23 cellular contexts compared by ENCODE assay signal in genomic region chr2:55017880-55018279, GRCh38. TPM values are rescaled to one million over a fixed set of nuclear protein-coding genes. Genes with fewer than 3 reads are reported as not detected.
DNase-seq lines count a peak whose midpoint lies in the region; ATAC-seq, FAIRE-seq and TF ChIP-seq lines count a peak whose summit lies in the region.
"Had no signal": no experiment of that assay in that cellular context is flagged by ENCODE, and none has a peak within 500 bp of the region (broad histone marks: within the 10 kb centered on the region; RNA-seq: fewer than 3 reads in every experiment).

No MANE protein-coding gene starts in this region.

- BruUV-seq in PC-9 (replicated peaks; lab: Mats Ljungman, UMichigan) = no TSS peak

- H3K4me1 ChIP-seq in A549 (peaks cover 60% of the 10 kb centered on the region), PC-9 (replicated peaks; ENCODE audit: insufficient read depth) (peaks cover 71% of the 10 kb centered on the region), lower lobe of right lung (peaks cover 65% of the 10 kb centered on the region), esophagus squamous epithelium (peaks cover 6 to 56% (median 21%) of the 10 kb centered on the region in 3 donors), testis (no peaks in the 10 kb centered on the region)
- H3K4me1 ChIP-seq: parathyroid adenoma had no signal

- H3K79me2 ChIP-seq in PC-9 (ENCODE audit: low read depth) = peaks cover 100% of the 10 kb centered on the region

- no peak for TF ChIP-seq EP300 in A549 (IDR thresholded peaks at IDR 0.05)

- H2AFZ ChIP-seq in PC-9 = no peak overlapping the region
- H2AFZ ChIP-seq: parathyroid adenoma had no signal

- H3K36me3 ChIP-seq in PC-9 (ENCODE audit: low read depth) = peaks cover 45% of the 10 kb centered on the region
- no peaks in the 10 kb centered on the region for H3K36me3 ChIP-seq in lower lobe of right lung
- peaks cover 0 to 15% (median 0%) of the 10 kb centered on the region in 3 donors for H3K36me3 ChIP-seq in esophagus squamous epithelium
- no peaks in the 10 kb centered on the region for H3K36me3 ChIP-seq in testis (ENCODE audit: low read depth, missing control alignments)

- H3K27ac ChIP-seq in A549 = no peak overlapping the region
- peak overlapping the region; percentile 35; the same call in 1 of the 2 replicates for H3K27ac ChIP-seq in PC-9
- peak overlapping the region; percentile 22 for H3K27ac ChIP-seq in lower lobe of right lung
- H3K27ac ChIP-seq in esophagus squamous epithelium = peak overlapping the region in 1 of 4 donors; percentile 13
- H3K27ac ChIP-seq in testis = no peak overlapping the region
- H3K27ac ChIP-seq: parathyroid adenoma, RWPE1 had no signal

- H3K4me3 ChIP-seq in A549 = no peak overlapping the region
- H3K4me3 ChIP-seq in PC-9 = no peak overlapping the region
- no peak overlapping the region for H3K4me3 ChIP-seq in lower lobe of right lung
- no peak overlapping the region for H3K4me3 ChIP-seq in esophagus squamous epithelium
- no peak overlapping the region for H3K4me3 ChIP-seq in testis

- TF ChIP-seq CTCF in A549 (IDR thresholded peaks at IDR 0.05) (no peak), D721Med (IDR thresholded peaks at IDR 0.05; ENCODE audit: insufficient read depth, missing control alignments) (no peak), PC-9 (conservative IDR thresholded peaks at IDR 0.05) (no peak), lower lobe of right lung (IDR thresholded peaks at IDR 0.05) (no peak), esophagus squamous epithelium (IDR thresholded peaks at IDR 0.05) (no peak), testis (IDR thresholded peaks at IDR 0.05) (no peak)

- DNase-seq in A549 (ENCODE audit: low read depth in 1 of 2, low spot score in 1 of 2) = no peak
- DNase-seq in D721Med (ENCODE audit: insufficient read length, low spot score) = no peak
- DNase-seq in PC-9 = no peak
- DNase-seq in lower lobe of right lung = no peak
- DNase-seq in esophagus squamous epithelium (lab: John Stamatoyannopoulos, UW) = no peak
- no peak for DNase-seq in GM12892 (ENCODE audit: insufficient read length)
- DNase-seq in dermis blood vessel endothelial cell = no peak
- no peak for DNase-seq in testis
- DNase-seq: activated CD4-positive, CD25-positive, alpha-beta regulatory T cell treated with anti-CD3 and anti-CD28 coated beads, Interleukin-2, amount 50 U/mL, for 72 hours; activated CD8-positive, alpha-beta T cell treated with anti-CD3 and anti-CD28 coated beads, Interleukin-2, amount 10 ng/mL, durations not matched to agents 7 days and 5 days; activated naive CD4-positive, alpha-beta T cell; activated T-cell treated with anti-CD3 and anti-CD28 coated beads, Interleukin-2, amount 50 U/mL, for 24 hours; amygdala; CD8-positive, alpha-beta T cell; head of caudate nucleus; naive thymus-derived CD8-positive, alpha-beta T cell; NCI-H524; stimulated activated CD8-positive, alpha-beta memory T cell treated with anti-CD3 and anti-CD28 coated beads, Interleukin-4, amount 100 ng/mL, for 48 hours; substantia nigra; SW 1271 had no signal

- CTCF ChIA-PET in A549 (lab: Yijun Ruan, JAX) (interaction anchor here (1.3 to 16.6 kb wide), 5 partner anchors 32 to 152 kb away, joined by 3 to 351 read pairs (median 7); partner anchors contain the start of gene RTN4), PC-9 (lab: Charles Lee) (no interaction called here)

- H3K9me3 ChIP-seq in A549 (no peaks in the 10 kb centered on the region), PC-9 (ENCODE audit: insufficient read depth, low read depth) (no peaks in the 10 kb centered on the region), lower lobe of right lung (peaks cover 6% of the 10 kb centered on the region), esophagus squamous epithelium (no peaks in the 10 kb centered on the region), testis (no peaks in the 10 kb centered on the region)

- intact Hi-C loops in PC-9 (cut with micrococcal nuclease; ENCODE audit: unreplicated experiment) = loop anchor here (5.0 to 10.0 kb wide), 2 partner anchors 113 to 214 kb away; partner anchors contain the start of genes CLHC1 and RPS27A
- intact Hi-C loops in lower lobe of right lung (cut with DNase I) = no loop called here
- intact Hi-C loops in esophagus squamous epithelium (cut with DNase I) = loop anchor here (10.0 kb wide), 1 partner anchor 157 kb away; no protein-coding TSS in a partner anchor
- intact Hi-C loops in testis (cut with DNase I; ENCODE audit: low total_unique reads) = no loop called here

- H3K27me3 ChIP-seq in PC-9 (ENCODE audit: insufficient read depth, low read depth) = no peaks in the 10 kb centered on the region
- H3K27me3 ChIP-seq in lower lobe of right lung (ENCODE audit: low read depth) = no peaks in the 10 kb centered on the region
- H3K27me3 ChIP-seq in esophagus squamous epithelium = no peaks in the 10 kb centered on the region
- H3K27me3 ChIP-seq in testis = no peaks in the 10 kb centered on the region

- FAIRE-seq in A549 (lab: Jason Lieb, UNC) = no peak
- peak; percentile 6 for FAIRE-seq in D721Med (lab: Jason Lieb, UNC)
- FAIRE-seq in GM12892 (lab: Jason Lieb, UNC) = no peak

- 81% methylated on average over 3 of the region's 3 CpGs for whole genome bisulfite sequencing in A549 (ENCODE audit: missing lambda C conversion rate)
- WGBS in esophagus squamous epithelium, 2 donors = 65 to 68% methylated on average over 3 of the region's 3 CpGs
- WGBS in testis, 2 donors = 74 to 84% methylated on average over 3 of the region's 3 CpGs

- H3F3A ChIP-seq in PC-9 (ENCODE audit: insufficient read depth, low read depth) = peaks cover 99% of the 10 kb centered on the region

- POLR2A ChIA-PET in A549 (lab: Yijun Ruan, JAX) = interaction anchor here (0.5 kb wide), 1 partner anchor 205 kb away, joined by 5 read pairs; no protein-coding TSS in a partner anchor
- POLR2A ChIA-PET in PC-9 (lab: Charles Lee; ENCODE audit: unreplicated experiment) = no interaction called here

- ATAC-seq in A549 = no peak
- ATAC-seq in lower lobe of right lung = no peak
- ATAC-seq: activated CD8-positive, alpha-beta T cell treated with anti-CD3 and anti-CD28 coated beads, Interleukin-2, amount 10 ng/mL, durations not matched to agents 7 days and 5 days; CD8-positive, alpha-beta T cell; naive thymus-derived CD8-positive, alpha-beta T cell; sciatic nerve had no signal

- TF ChIP-seq RAD21 in A549 (conservative IDR thresholded peaks at IDR 0.05 in 1 of 2, IDR thresholded peaks at IDR 0.05 in 1 of 2) = no peak

- no peaks in the 10 kb centered on the region for H3K9me2 ChIP-seq in PC-9 (ENCODE audit: insufficient read depth)

- TF ChIP-seq POLR2A in A549 (IDR thresholded peaks at IDR 0.05; ENCODE audit: low read length) = no peak
- TF ChIP-seq POLR2A in esophagus squamous epithelium (IDR thresholded peaks at IDR 0.05) = no peak
- no peak for TF ChIP-seq POLR2A in GM12892 (IDR thresholded peaks at IDR 0.05; ENCODE audit: low read depth, low read length)
- no peak for TF ChIP-seq POLR2A in testis (IDR thresholded peaks at IDR 0.05)

- peaks cover 100% of the 10 kb centered on the region for H4K20me1 ChIP-seq in PC-9 (ENCODE audit: insufficient read depth)

- peak overlapping the region; percentile 7; the same call in 1 of the 3 replicates for H3K4me2 ChIP-seq in A549
- no peak overlapping the region for H3K4me2 ChIP-seq in PC-9

TF ChIP-seq in A549, 52 proteins besides CTCF, POLR2A, EP300 and RAD21:
- no peak for TF ChIP-seq CHD2 (IDR thresholded peaks at IDR 0.05; ENCODE audit: low read length, partially characterized antibody)
- peak in 1 of 2 experiments; percentile 68; a peak in 3 of 4 replicates for TF ChIP-seq CEBPB (IDR thresholded peaks at IDR 0.05)
- no peak for TF ChIP-seq HMGXB4 (CRISPR knock-in tag; IDR thresholded peaks at IDR 0.05; ENCODE audit: borderline replicate concordance)
- TF ChIP-seq ESRRA (IDR thresholded peaks at IDR 0.05; ENCODE audit: borderline replicate concordance, low read length) = no peak
- TF ChIP-seq CBX8 (IDR thresholded peaks at IDR 0.05) = no peak

RNA-seq across cellular contexts. Expression of gene RTN4, which starts 32.4 kb away (rescaled TPM):
- 302 and 336 TPM in 2 replicates for polyA plus RNA-seq in A549 (2011; rRNA removed)
- 195 and 217 TPM in 2 replicates for polyA plus RNA-seq in A549 (2012; cell fraction: cytosol; rRNA removed)
- 194 and 224 TPM in 2 replicates for polyA plus RNA-seq in A549 (2012; cell fraction: nucleus; rRNA removed)
- 367 to 403 TPM (median 394 TPM) in 3 replicates for polyA plus RNA-seq in A549 (2017; fragmentation: RNase III; extraction: RNeasy Plus Mini Kit Qiagen cat#74134 plus additional on column Dnase treatment)
- 164 and 187 TPM in 2 replicates for polyA minus RNA-seq in A549 (2011; rRNA and poly(A)+ RNA removed)
- 342 and 343 TPM in 2 replicates for total RNA-seq in PC-9 (2021)
- 317 TPM for total RNA-seq in lower lobe of right lung
- 100 to 1,000 TPM in 3 of 4 donors, 10 to 100 TPM in 1; 95.8 to 179 (median 129) TPM for total RNA-seq in esophagus squamous epithelium
- polyA plus RNA-seq in GM12892 (2012; ENCODE audit: missing spikeins) = 113 TPM
- 118 and 312 TPM in 2 replicates for total RNA-seq in dermis blood vessel endothelial cell
- 100 to 1,000 TPM; 107 to 112 TPM for total RNA-seq in testis
- polyA plus RNA-seq in testis (ENCODE audit: insufficient read depth, low read depth, low replicate concordance) = 183 TPM

Comparison
In these comparisons a context has a peak if more than half of its experiments do, and no peak if none do; other contexts are left out.
1. H3K27ac ChIP-seq: peak in PC-9 (single experiment) and lower lobe of right lung (single experiment); none in A549 (0 of 2) and testis (0 of 2).
2. intact Hi-C loops: an anchor here in PC-9 (5.0 to 10.0 kb wide) and esophagus squamous epithelium (10.0 kb wide); none called in lower lobe of right lung and testis.